ENCODE assay signal across 17 cellular contexts in genomic region chr7:157423348-157423747, GRCh38.
DNase-seq lines count a peak whose midpoint lies in the region; ATAC-seq and TF ChIP-seq lines count a peak whose summit lies in the region.
"Had no signal": no experiment of that assay in that cellular context is flagged by ENCODE, and none has a peak within 500 bp of the region (broad histone marks: within the 10 kb centered on the region; RNA-seq: fewer than 3 reads in every experiment).

No MANE protein-coding gene starts in this region.

- H3K4me1 ChIP-seq in heart left ventricle (peaks cover 0 to 14% (median 5%) of the 10 kb centered on the region in 12 donors), neuronal stem cell (ENCODE audit: control insufficient read depth in 2 of 2, insufficient read depth in 1 of 2, low read depth in 1 of 2, low read length in 2 of 2) (peaks cover 0 to 6% of the 10 kb centered on the region in 2 donors), tibial artery (no peaks in the 10 kb centered on the region)
- H3K4me1 ChIP-seq: BE2C had no signal

- no peak overlapping the region for H2BK15ac ChIP-seq in neuronal stem cell (ENCODE audit: low read length)

- H3K18ac ChIP-seq in neuronal stem cell (ENCODE audit: low read length): peak overlapping the region; percentile 71

- no peak overlapping the region for H4K8ac ChIP-seq in neuronal stem cell (ENCODE audit: low read depth, low read length)

- intact Hi-C loops in heart left ventricle (cut with DNase I): no loop called here
- intact Hi-C loops in Right ventricle myocardium superior (cut with DNase I): no loop called here
- intact Hi-C loops in tibial artery (cut with DNase I; ENCODE audit: low total_unique reads): loop anchor here (10.0 kb wide), 1 partner anchor 1229 kb away; no protein-coding TSS in a partner anchor

- H4K91ac ChIP-seq in neuronal stem cell (ENCODE audit: low read depth, low read length, poor library complexity): no peak overlapping the region

- H3K9me3 ChIP-seq in heart left ventricle (no peaks in the 10 kb centered on the region), neuronal stem cell (replicated peaks in 1 of 2; ENCODE audit: control insufficient read depth in 2 of 2, insufficient read depth in 1 of 2, low read depth in 1 of 2, low read length in 2 of 2) (peaks cover 0 to 2% of the 10 kb centered on the region in 2 donors), tibial artery (no peaks in the 10 kb centered on the region)
- H3K9me3 ChIP-seq: BE2C, MG63 had no signal

- no peak overlapping the region for H3K4me2 ChIP-seq in neuronal stem cell (ENCODE audit: insufficient read depth, low read length, poor library complexity, severe bottlenecking)

- TF ChIP-seq CTCF in heart left ventricle (IDR thresholded peaks at IDR 0.05) (no peak), brain microvascular endothelial cell (IDR thresholded peaks at IDR 0.05; ENCODE audit: low read depth, low read length, missing control alignments) (no peak), fibroblast of the aortic adventitia (IDR thresholded peaks at IDR 0.05; ENCODE audit: insufficient read depth, low read length) (no peak), tibial artery (IDR thresholded peaks at IDR 0.05) (no peak)

- H3K27me3 ChIP-seq in heart left ventricle (no peaks in the 10 kb centered on the region), brain microvascular endothelial cell (replicated peaks) (no peaks in the 10 kb centered on the region), neuronal stem cell (ENCODE audit: control insufficient read depth in 3 of 3, insufficient read depth in 3 of 3, low read depth in 1 of 3, low read length in 3 of 3) (no peaks in the 10 kb centered on the region), tibial artery (no peaks in the 10 kb centered on the region)
- H3K27me3 ChIP-seq: BE2C, MG63 had no signal

- peak overlapping the region; percentile 63 for H3K14ac ChIP-seq in neuronal stem cell (ENCODE audit: low read length)

- H3K23ac ChIP-seq in neuronal stem cell (ENCODE audit: low read depth, low read length, poor library complexity): no peak overlapping the region

- no peak for TF ChIP-seq POLR2A in heart left ventricle (IDR thresholded peaks at IDR 0.05)

- no peak overlapping the region for H2BK12ac ChIP-seq in neuronal stem cell (ENCODE audit: low read length)

- no peak overlapping the region for H2BK5ac ChIP-seq in neuronal stem cell (ENCODE audit: low read length)

- ATAC-seq in heart left ventricle: peak in 3 of 4 donors; percentile 8 to 76 (median 42)
- ATAC-seq in Right ventricle myocardium superior (ENCODE audit: poor library complexity): no peak
- ATAC-seq in GM21423 (IDR thresholded peaks at IDR 0.05; ENCODE audit: unreplicated experiment): no peak
- ATAC-seq: Panc1 had no signal

- in situ Hi-C loops in brain microvascular endothelial cell (cut with HindIII; ENCODE audit: low pct_ligation_motif_present, low sequenced_read_pairs): no loop called here

- H3K79me1 ChIP-seq in neuronal stem cell (ENCODE audit: low read depth, low read length): peaks cover 2% of the 10 kb centered on the region

- H2AK5ac ChIP-seq in neuronal stem cell (ENCODE audit: low read depth, low read length): peak overlapping the region; percentile 74

- WGBS in heart left ventricle, 4 donors: 31 to 52% (median 41%) methylated on average over 12 of the region's 12 CpGs
- WGBS in neuronal stem cell (ENCODE audit: extremely low coverage in 2 of 2, insufficient read length in 2 of 2, insufficient replicate concordance in 1 of 2), 2 donors: no CpG with 5 or more reads among the region's 12 CpGs

- no peak overlapping the region for H2BK120ac ChIP-seq in neuronal stem cell (ENCODE audit: low read depth, low read length)

- no peak overlapping the region for H3K4me3 ChIP-seq in heart left ventricle
- H3K4me3 ChIP-seq in brain microvascular endothelial cell (ENCODE audit: low read depth, low read length): no peak overlapping the region
- H3K4me3 ChIP-seq in fibroblast of the aortic adventitia (ENCODE audit: low read depth, low read length): no peak overlapping the region
- H3K4me3 ChIP-seq in neuronal stem cell (ENCODE audit: low read length in 2 of 2): no peak overlapping the region
- H3K4me3 ChIP-seq in tibial artery: no peak overlapping the region
- H3K4me3 ChIP-seq: MG63 had no signal

- H3K4ac ChIP-seq in neuronal stem cell (ENCODE audit: low read length): no peak overlapping the region

- H2AFZ ChIP-seq in neuronal stem cell (ENCODE audit: low read length): no peak overlapping the region

- H3K36me3 ChIP-seq in heart left ventricle: peaks cover 0 to 25% (median 11%) of the 10 kb centered on the region in 9 donors
- peaks cover 1% of the 10 kb centered on the region for H3K36me3 ChIP-seq in brain microvascular endothelial cell (replicated peaks)
- H3K36me3 ChIP-seq in neuronal stem cell (replicated peaks in 1 of 2; ENCODE audit: control insufficient read depth in 2 of 2, insufficient read depth in 2 of 2, low read length in 2 of 2): peaks cover 2 to 5% of the 10 kb centered on the region in 2 donors
- peaks cover 0 to 39% (median 19%) of the 10 kb centered on the region in 3 donors for H3K36me3 ChIP-seq in tibial artery
- H3K36me3 ChIP-seq: BE2C, MG63 had no signal

- H3K9ac ChIP-seq in neuronal stem cell (ENCODE audit: low read depth, low read length, poor library complexity): no peak overlapping the region

- H3K27ac ChIP-seq in heart left ventricle (peak overlapping the region in 11 of 12 donors; percentile 4 to 69 (median 34)), brain microvascular endothelial cell (no peak overlapping the region), neuronal stem cell (replicated peaks; ENCODE audit: low read length) (no peak overlapping the region), tibial artery (no peak overlapping the region)
- H3K27ac ChIP-seq: 22Rv1 had no signal

- peak in 3 of 5 donors; percentile 20 to 50 (median 22) for DNase-seq in heart left ventricle
- no peak for DNase-seq in Right ventricle myocardium superior
- DNase-seq in brain microvascular endothelial cell: peak; percentile 56
- peak; percentile 9 for DNase-seq in fibroblast of the aortic adventitia (ENCODE audit: low read depth)
- DNase-seq in neuronal stem cell (ENCODE audit: low spot score): no peak
- DNase-seq in hypothalamus (lab: John Stamatoyannopoulos, UW): no peak
- DNase-seq in tibial artery: no peak
- DNase-seq: BE2C, Calu3, DMS79 treated with DMSO at 0.1 percent for 48 hours, Karpas-422, MG63, NCI-H1092, NCI-H510A treated with DMSO at 0.1 percent for 48 hours had no signal

Comparison
In these comparisons a context has a peak if more than half of its experiments do, and no peak if none do; other contexts are left out.
1. ATAC-seq: peak in heart left ventricle (3 of 4); none in Right ventricle myocardium superior (single experiment) and GM21423 (single experiment).
2. DNase-seq: peak in heart left ventricle (3 of 5), brain microvascular endothelial cell (single experiment) and fibroblast of the aortic adventitia (single experiment); none in Right ventricle myocardium superior (single experiment), neuronal stem cell (single experiment), hypothalamus (0 of 51) and tibial artery (0 of 2).
3. H3K27ac ChIP-seq: peak in heart left ventricle (11 of 12); none in brain microvascular endothelial cell (single experiment), neuronal stem cell (single experiment) and tibial artery (0 of 2).